In genomic region chr14:64508215-64508776, GRCh38 we compare ENCODE assay signal across 1 cellular context.
TF ChIP-seq lines count a peak whose summit lies in the region.

No MANE protein-coding gene starts in this region.

TF ChIP-seq in K562, 482 proteins besides CTCF, POLR2A, EP300 and RAD21:
- TF ChIP-seq SPI1 (IDR thresholded peaks at IDR 0.05; ENCODE audit: borderline replicate concordance, low read depth, low read length): peak; percentile 44; the same call in 1 of the 2 replicates
- TF ChIP-seq MYC (IDR thresholded peaks at IDR 0.05; ENCODE audit: low read depth, low read length): peak; percentile 7; the same call in 1 of the 2 replicates
- TF ChIP-seq MYC (CRISPR knock-in tag; IDR thresholded peaks at IDR 0.05; ENCODE audit: borderline replicate concordance, low read depth): no peak
- no peak for TF ChIP-seq CTBP1 (IDR thresholded peaks at IDR 0.05; ENCODE audit: borderline replicate concordance)
